Comparison of ENCODE assay signal across 22 cellular contexts in the genomic region with DNA sequence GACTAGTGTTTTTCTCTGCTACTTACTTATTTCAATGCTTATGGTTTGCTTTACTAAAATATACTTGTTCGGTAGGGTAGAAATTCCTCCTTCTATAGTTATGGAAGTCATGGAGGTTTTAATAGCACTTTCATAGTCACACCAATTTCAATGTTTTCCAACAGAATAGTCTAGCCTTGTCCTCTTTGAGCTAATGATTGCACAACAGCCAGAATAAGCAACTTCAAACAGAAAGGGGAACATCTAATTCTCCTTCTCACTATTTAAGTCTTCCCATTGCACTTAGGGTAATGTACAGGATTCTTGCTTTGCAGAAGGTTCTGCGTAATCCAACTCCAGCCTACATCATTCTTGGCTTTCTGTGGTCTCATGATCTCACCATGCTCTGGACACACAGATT.
"Had no signal": no experiment of that assay in that cellular context is flagged by ENCODE, and none has a peak within 500 bp of the region (broad histone marks: within the 10 kb centered on the region; RNA-seq: fewer than 3 reads in every experiment).

No MANE protein-coding gene starts in this region.

- H3K4me3 ChIP-seq: esophagus muscularis mucosa, gastrocnemius medialis, left ventricle myocardium inferior, lower lobe of right lung, psoas muscle, spleen, tibial artery, upper lobe of left lung, uterus had no signal

- H3K27ac ChIP-seq: epithelial cell of prostate, esophagus muscularis mucosa, gastrocnemius medialis, left ventricle myocardium inferior, lower lobe of right lung, parathyroid adenoma, psoas muscle, spleen, tibial artery, upper lobe of left lung, uterus had no signal

- H3K36me3 ChIP-seq: esophagus muscularis mucosa, gastrocnemius medialis, left ventricle myocardium inferior, lower lobe of right lung, spleen, tibial artery, upper lobe of left lung, uterus had no signal

- H3K27me3 ChIP-seq: esophagus muscularis mucosa, gastrocnemius medialis, spleen, tibial artery, upper lobe of left lung, uterus had no signal

- H3K4me1 ChIP-seq: esophagus muscularis mucosa, gastrocnemius medialis, left ventricle myocardium inferior, lower lobe of right lung, parathyroid adenoma, psoas muscle, spleen, tibial artery, upper lobe of left lung, uterus had no signal

- ATAC-seq: effector memory CD8-positive, alpha-beta T cell; gastrocnemius medialis; left cardiac atrium; lower lobe of right lung; psoas muscle; sciatic nerve; stimulated activated memory B cell treated with anti-CD40 and anti-IgM and Interleukin-4, amounts not matched to agents 10 μg/mL and 1 μg/mL and 100 μg/mL, for 72 hours had no signal

- H2AFZ ChIP-seq: parathyroid adenoma had no signal

- H3K9me3 ChIP-seq: gastrocnemius medialis, uterus had no signal

- H3K9ac ChIP-seq: parathyroid adenoma had no signal

- DNase-seq: effector memory CD8-positive, alpha-beta T cell; gastrocnemius medialis; immature natural killer cell; left cardiac atrium; left ventricle myocardium inferior; lower lobe of right lung; mesendoderm; naive B cell; psoas muscle; retina; spleen; stimulated activated CD4-positive, alpha-beta T cell treated with anti-CD3 and anti-CD28 coated beads, Interleukin-15, amount 100 ng/mL, for 24 hours; stimulated activated CD4-positive, alpha-beta T cell treated with anti-CD3 and anti-CD28 coated beads, Interleukin-1b, Interleukin-23, amount 100 ng/mL, for 48 hours; stimulated activated CD4-positive, alpha-beta T cell treated with anti-CD3 and anti-CD28 coated beads, Interleukin-4, amount 100 ng/mL, for 24 hours; tibial artery; upper lobe of left lung; uterus had no signal
